Comparison of ENCODE assay signal across 1 cellular context in the genomic region with DNA sequence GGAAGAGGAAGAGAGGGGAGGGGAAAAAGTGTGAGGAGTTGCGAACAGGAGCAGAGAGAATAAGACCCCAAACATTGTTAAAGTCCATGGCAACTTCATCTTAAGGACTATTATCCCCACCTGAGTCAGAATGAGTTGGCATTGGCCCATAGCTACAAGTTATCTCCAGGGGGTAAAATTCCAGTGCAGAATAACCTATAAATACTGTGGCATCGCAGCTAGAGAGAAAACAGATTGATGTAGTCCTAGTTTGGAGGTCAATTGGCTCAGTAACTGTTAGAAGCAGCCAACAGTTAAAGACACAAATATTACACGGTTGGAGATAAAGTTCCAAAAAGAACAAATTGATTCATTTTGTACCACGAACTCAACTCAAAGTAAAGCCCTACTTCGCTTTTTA.
TF ChIP-seq lines count a peak whose summit lies in the region.

No MANE protein-coding gene starts in this region.

TF ChIP-seq in GM23338, 12 proteins besides CTCF, POLR2A, EP300 and RAD21 (continued from another document):
- TF ChIP-seq, protein P1, sequence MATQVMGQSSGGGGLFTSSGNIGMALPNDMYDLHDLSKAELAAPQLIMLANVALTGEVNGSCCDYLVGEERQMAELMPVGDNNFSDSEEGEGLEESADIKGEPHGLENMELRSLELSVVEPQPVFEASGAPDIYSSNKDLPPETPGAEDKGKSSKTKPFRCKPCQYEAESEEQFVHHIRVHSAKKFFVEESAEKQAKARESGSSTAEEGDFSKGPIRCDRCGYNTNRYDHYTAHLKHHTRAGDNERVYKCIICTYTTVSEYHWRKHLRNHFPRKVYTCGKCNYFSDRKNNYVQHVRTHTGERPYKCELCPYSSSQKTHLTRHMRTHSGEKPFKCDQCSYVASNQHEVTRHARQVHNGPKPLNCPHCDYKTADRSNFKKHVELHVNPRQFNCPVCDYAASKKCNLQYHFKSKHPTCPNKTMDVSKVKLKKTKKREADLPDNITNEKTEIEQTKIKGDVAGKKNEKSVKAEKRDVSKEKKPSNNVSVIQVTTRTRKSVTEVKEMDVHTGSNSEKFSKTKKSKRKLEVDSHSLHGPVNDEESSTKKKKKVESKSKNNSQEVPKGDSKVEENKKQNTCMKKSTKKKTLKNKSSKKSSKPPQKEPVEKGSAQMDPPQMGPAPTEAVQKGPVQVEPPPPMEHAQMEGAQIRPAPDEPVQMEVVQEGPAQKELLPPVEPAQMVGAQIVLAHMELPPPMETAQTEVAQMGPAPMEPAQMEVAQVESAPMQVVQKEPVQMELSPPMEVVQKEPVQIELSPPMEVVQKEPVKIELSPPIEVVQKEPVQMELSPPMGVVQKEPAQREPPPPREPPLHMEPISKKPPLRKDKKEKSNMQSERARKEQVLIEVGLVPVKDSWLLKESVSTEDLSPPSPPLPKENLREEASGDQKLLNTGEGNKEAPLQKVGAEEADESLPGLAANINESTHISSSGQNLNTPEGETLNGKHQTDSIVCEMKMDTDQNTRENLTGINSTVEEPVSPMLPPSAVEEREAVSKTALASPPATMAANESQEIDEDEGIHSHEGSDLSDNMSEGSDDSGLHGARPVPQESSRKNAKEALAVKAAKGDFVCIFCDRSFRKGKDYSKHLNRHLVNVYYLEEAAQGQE (IDR thresholded peaks at IDR 0.05; ENCODE audit: unreplicated experiment) = no peak
- TF ChIP-seq JUNB (IDR thresholded peaks at IDR 0.05; ENCODE audit: unreplicated experiment) (no peak), ZNF114 (CRISPR knock-in tag; IDR thresholded peaks at IDR 0.05) (no peak), POLR2AphosphoS5 (IDR thresholded peaks at IDR 0.05; ENCODE audit: low read depth) (no peak), EZH2 (IDR thresholded peaks at IDR 0.05; ENCODE audit: low read depth, unreplicated experiment) (no peak)
TF ChIP-seq in GM23338: peak in this region for 0.
